In the genomic region with DNA sequence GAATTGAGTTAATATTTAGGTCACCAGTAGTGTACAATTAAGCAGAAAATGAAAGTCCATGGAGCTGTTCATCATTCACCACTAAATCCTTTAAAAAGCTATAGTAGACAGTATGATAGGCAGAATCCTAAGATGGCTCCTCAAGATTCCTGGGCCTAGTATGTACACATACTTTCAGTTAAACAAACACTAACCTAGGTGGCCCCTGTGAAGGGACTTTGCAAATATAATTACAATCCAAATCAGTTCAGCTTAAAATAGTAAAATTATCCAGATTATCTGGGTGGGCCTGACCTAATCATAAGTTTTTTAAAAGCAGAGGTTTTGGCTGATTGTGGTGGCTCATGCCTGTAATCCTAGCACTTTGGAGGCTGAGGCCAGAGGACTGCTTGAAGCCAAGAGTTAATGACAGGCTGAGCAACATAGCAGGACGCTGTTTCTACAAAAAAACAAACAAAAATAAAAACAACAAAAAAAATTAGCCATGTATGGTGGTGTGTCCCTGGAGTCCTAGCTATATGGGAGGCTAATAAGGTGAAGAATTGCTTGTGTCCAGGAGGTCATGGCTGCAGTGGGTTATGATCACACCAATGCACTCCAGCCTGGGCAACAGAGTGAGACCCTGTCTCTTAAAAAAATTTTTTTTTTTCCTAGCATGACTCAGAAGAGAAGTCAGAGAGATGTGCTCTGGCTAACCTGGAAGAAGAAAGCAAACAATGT, we compare ENCODE assay signal across 19 cellular contexts. TPM values are rescaled to one million over a fixed set of nuclear protein-coding genes. Genes with fewer than 3 reads are reported as not detected.
DNase-seq lines count a peak whose midpoint lies in the region; ATAC-seq and TF ChIP-seq lines count a peak whose summit lies in the region.
"Had no signal": no experiment of that assay in that cellular context is flagged by ENCODE, and none has a peak within 500 bp of the region (broad histone marks: within the 10 kb centered on the region; RNA-seq: fewer than 3 reads in every experiment).

No MANE protein-coding gene starts in this region.

- TF ChIP-seq CTCF in HEK293 (tag by site-specific recombination; IDR thresholded peaks at IDR 0.05) (no peak), osteocyte (IDR thresholded peaks at IDR 0.05) (no peak)

- no peak overlapping the region for H3K4me3 Mint-ChIP-seq in activated T-cell treated with anti-CD3 and anti-CD28 coated beads, Interleukin-2, amount 50 U/mL, for 24 hours
- no peak overlapping the region for H3K4me3 Mint-ChIP-seq in activated naive CD8-positive, alpha-beta T cell treated with anti-CD3 and anti-CD28 coated beads, Interleukin-2, amount 50 U/mL, for 24 hours
- H3K4me3 Mint-ChIP-seq in osteocyte (ENCODE audit: unreplicated experiment), result no peak overlapping the region

- intact Hi-C loops in left ventricle myocardium superior (cut with micrococcal nuclease), result no loop called here

- H3K9me3 Mint-ChIP-seq in activated T-cell treated with anti-CD3 and anti-CD28 coated beads, Interleukin-2, amount 50 U/mL, for 24 hours, result no peaks in the 10 kb centered on the region
- H3K9me3 Mint-ChIP-seq in activated naive CD8-positive, alpha-beta T cell treated with anti-CD3 and anti-CD28 coated beads, Interleukin-2, amount 50 U/mL, for 24 hours, result no peaks in the 10 kb centered on the region
- no peaks in the 10 kb centered on the region for H3K9me3 Mint-ChIP-seq in osteocyte (ENCODE audit: unreplicated experiment)

- no peak overlapping the region for H3K4me3 ChIP-seq in HEK293 (ENCODE audit: low read depth, low read length)
- H3K4me3 ChIP-seq: A549 had no signal

- ATAC-seq in activated naive CD8-positive, alpha-beta T cell treated with anti-CD3 and anti-CD28 coated beads, Interleukin-2, amount 50 U/mL, for 24 hours, result no peak
- ATAC-seq in HG02885 (IDR thresholded peaks at IDR 0.05; ENCODE audit: poor library complexity, unreplicated experiment) (no peak), left ventricle myocardium superior (no peak)
- ATAC-seq: A549, Panc1, Right ventricle myocardium inferior had no signal

- CTCF ChIA-PET in HEK293 (lab: Yijun Ruan, JAX), result interaction anchor here (1.1 to 1.3 kb wide), 2 partner anchors 8 to 12 kb away, joined by 3 to 6 read pairs; no protein-coding TSS in a partner anchor

- peaks cover 0 to 4% of the 10 kb centered on the region in 2 experiments; a peak in 2 of 3 replicates for H3K36me3 ChIP-seq in HEK293 (ENCODE audit: control insufficient read depth in 2 of 2, insufficient read depth in 1 of 2, low read length in 2 of 2)

- DNase-seq in activated T-cell treated with anti-CD3 and anti-CD28 coated beads, Interleukin-2, amount 50 U/mL, for 24 hours, result no peak
- DNase-seq in activated T-cell treated with anti-CD3 and anti-CD28 coated beads for 4 hours (no peak), osteocyte (ENCODE audit: extremely low spot score, unreplicated experiment) (no peak), HCEC 1CT (no peak), left ventricle myocardium superior (no peak)
- DNase-seq in activated naive CD8-positive, alpha-beta T cell treated with anti-CD3 and anti-CD28 coated beads, Interleukin-2, amount 50 U/mL, for 24 hours, result no peak
- DNase-seq: GOT3, Kasumi-1, NCI-H1417, NCI-H1930, NCI-H2171, NCI-H774 had no signal

- H3K27ac Mint-ChIP-seq in activated T-cell treated with anti-CD3 and anti-CD28 coated beads, Interleukin-2, amount 50 U/mL, for 24 hours, result peak overlapping the region; percentile 67
- peak overlapping the region; percentile 59 for H3K27ac Mint-ChIP-seq in activated naive CD8-positive, alpha-beta T cell treated with anti-CD3 and anti-CD28 coated beads, Interleukin-2, amount 50 U/mL, for 24 hours
- H3K27ac Mint-ChIP-seq in osteocyte (ENCODE audit: unreplicated experiment), result peak overlapping the region; percentile 38

- H3K36me3 Mint-ChIP-seq in activated T-cell treated with anti-CD3 and anti-CD28 coated beads, Interleukin-2, amount 50 U/mL, for 24 hours (ENCODE audit: low read depth), result peaks cover 73% of the 10 kb centered on the region
- H3K36me3 Mint-ChIP-seq in activated naive CD8-positive, alpha-beta T cell treated with anti-CD3 and anti-CD28 coated beads, Interleukin-2, amount 50 U/mL, for 24 hours (ENCODE audit: low read depth), result peaks cover 49% of the 10 kb centered on the region
- H3K36me3 Mint-ChIP-seq in osteocyte (ENCODE audit: unreplicated experiment), result peaks cover 10% of the 10 kb centered on the region

- POLR2A ChIA-PET in HEK293 (lab: Yijun Ruan, JAX), result no interaction called here

- no peaks in the 10 kb centered on the region for H3K27me3 Mint-ChIP-seq in activated T-cell treated with anti-CD3 and anti-CD28 coated beads, Interleukin-2, amount 50 U/mL, for 24 hours
- H3K27me3 Mint-ChIP-seq in activated naive CD8-positive, alpha-beta T cell treated with anti-CD3 and anti-CD28 coated beads, Interleukin-2, amount 50 U/mL, for 24 hours, result no peaks in the 10 kb centered on the region
- no peaks in the 10 kb centered on the region for H3K27me3 Mint-ChIP-seq in osteocyte (ENCODE audit: unreplicated experiment)

- peaks cover 74% of the 10 kb centered on the region for H3K4me1 Mint-ChIP-seq in activated T-cell treated with anti-CD3 and anti-CD28 coated beads, Interleukin-2, amount 50 U/mL, for 24 hours (ENCODE audit: low read depth)
- peaks cover 75% of the 10 kb centered on the region for H3K4me1 Mint-ChIP-seq in activated naive CD8-positive, alpha-beta T cell treated with anti-CD3 and anti-CD28 coated beads, Interleukin-2, amount 50 U/mL, for 24 hours
- peaks cover 46% of the 10 kb centered on the region for H3K4me1 Mint-ChIP-seq in osteocyte (ENCODE audit: unreplicated experiment)

- H3K9me3 ChIP-seq in HEK293 (ENCODE audit: control insufficient read depth, insufficient read depth, low read depth, low read length), result no peaks in the 10 kb centered on the region
- H3K9me3 ChIP-seq: A549, Caco-2 had no signal

- no peak overlapping the region for H3K27ac ChIP-seq in HEK293 (ENCODE audit: extremely low read depth, low read depth, low read length)
- H3K27ac ChIP-seq: A549, C4-2B had no signal

- H3K4me1 ChIP-seq in HEK293 (ENCODE audit: control insufficient read depth, insufficient read depth, low read length), result peaks cover 8% of the 10 kb centered on the region
- H3K4me1 ChIP-seq: A549 had no signal

TF ChIP-seq in HEK293, 187 proteins besides CTCF, POLR2A, EP300 and RAD21 (continues in another document):
- TF ChIP-seq, protein P1, sequence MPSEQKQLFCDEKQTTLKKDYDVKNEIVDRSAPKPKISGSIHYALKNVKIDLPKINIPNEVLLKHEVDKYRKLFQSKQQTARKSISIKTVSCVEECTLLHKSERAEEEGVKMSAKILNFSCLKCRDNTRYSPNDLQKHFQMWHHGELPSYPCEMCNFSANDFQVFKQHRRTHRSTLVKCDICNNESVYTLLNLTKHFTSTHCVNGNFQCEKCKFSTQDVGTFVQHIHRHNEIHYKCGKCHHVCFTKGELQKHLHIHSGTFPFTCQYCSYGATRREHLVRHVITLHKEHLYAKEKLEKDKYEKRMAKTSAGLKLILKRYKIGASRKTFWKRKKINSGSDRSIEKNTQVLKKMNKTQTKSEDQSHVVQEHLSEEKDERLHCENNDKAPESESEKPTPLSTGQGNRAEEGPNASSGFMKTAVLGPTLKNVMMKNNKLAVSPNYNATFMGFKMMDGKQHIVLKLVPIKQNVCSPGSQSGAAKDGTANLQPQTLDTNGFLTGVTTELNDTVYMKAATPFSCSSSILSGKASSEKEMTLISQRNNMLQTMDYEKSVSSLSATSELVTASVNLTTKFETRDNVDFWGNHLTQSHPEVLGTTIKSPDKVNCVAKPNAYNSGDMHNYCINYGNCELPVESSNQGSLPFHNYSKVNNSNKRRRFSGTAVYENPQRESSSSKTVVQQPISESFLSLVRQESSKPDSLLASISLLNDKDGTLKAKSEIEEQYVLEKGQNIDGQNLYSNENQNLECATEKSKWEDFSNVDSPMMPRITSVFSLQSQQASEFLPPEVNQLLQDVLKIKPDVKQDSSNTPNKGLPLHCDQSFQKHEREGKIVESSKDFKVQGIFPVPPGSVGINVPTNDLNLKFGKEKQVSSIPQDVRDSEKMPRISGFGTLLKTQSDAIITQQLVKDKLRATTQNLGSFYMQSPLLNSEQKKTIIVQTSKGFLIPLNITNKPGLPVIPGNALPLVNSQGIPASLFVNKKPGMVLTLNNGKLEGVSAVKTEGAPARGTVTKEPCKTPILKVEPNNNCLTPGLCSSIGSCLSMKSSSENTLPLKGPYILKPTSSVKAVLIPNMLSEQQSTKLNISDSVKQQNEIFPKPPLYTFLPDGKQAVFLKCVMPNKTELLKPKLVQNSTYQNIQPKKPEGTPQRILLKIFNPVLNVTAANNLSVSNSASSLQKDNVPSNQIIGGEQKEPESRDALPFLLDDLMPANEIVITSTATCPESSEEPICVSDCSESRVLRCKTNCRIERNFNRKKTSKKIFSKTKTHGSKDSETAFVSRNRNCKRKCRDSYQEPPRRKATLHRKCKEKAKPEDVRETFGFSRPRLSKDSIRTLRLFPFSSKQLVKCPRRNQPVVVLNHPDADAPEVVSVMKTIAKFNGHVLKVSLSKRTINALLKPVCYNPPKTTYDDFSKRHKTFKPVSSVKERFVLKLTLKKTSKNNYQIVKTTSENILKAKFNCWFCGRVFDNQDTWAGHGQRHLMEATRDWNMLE (tag by site-specific recombination; conservative IDR thresholded peaks at IDR 0.05; ENCODE audit: low read depth), result no peak
- TF ChIP-seq ZNF121 (tag by site-specific recombination; IDR thresholded peaks at IDR 0.05) (0 out of 2 replicates have a peak, but pooled peaks have one; percentile 38), ZNF157 (tag by site-specific recombination; IDR thresholded peaks at IDR 0.05) (no peak), ZNF132 (tag by site-specific recombination; IDR thresholded peaks at IDR 0.05; ENCODE audit: borderline replicate concordance) (no peak), SP3 (tag by site-specific recombination; IDR thresholded peaks at IDR 0.05) (no peak), ZNF514 (tag by site-specific recombination; IDR thresholded peaks at IDR 0.05) (no peak), ZNF626 (tag by site-specific recombination; IDR thresholded peaks at IDR 0.05) (no peak), ZNF266 (tag by site-specific recombination; IDR thresholded peaks at IDR 0.05; ENCODE audit: low read depth) (no peak), MEIS1 (CRISPR knock-in tag; IDR thresholded peaks at IDR 0.05; ENCODE audit: borderline replicate concordance) (no peak), ZNF544 (tag by site-specific recombination; IDR thresholded peaks at IDR 0.05) (no peak), ZNF354C (tag by site-specific recombination; IDR thresholded peaks at IDR 0.05; ENCODE audit: borderline replicate concordance, low read depth) (no peak)

RNA-seq across cellular contexts. Expression of a gene that starts 13.9 kb away (rescaled TPM):
- total RNA-seq in osteocyte, result 53.5 and 59.7 TPM in 2 replicates
- total RNA-seq in left ventricle myocardium superior, result 23.1 TPM
